Comparison of ENCODE assay signal across 16 cellular contexts in the genomic region with DNA sequence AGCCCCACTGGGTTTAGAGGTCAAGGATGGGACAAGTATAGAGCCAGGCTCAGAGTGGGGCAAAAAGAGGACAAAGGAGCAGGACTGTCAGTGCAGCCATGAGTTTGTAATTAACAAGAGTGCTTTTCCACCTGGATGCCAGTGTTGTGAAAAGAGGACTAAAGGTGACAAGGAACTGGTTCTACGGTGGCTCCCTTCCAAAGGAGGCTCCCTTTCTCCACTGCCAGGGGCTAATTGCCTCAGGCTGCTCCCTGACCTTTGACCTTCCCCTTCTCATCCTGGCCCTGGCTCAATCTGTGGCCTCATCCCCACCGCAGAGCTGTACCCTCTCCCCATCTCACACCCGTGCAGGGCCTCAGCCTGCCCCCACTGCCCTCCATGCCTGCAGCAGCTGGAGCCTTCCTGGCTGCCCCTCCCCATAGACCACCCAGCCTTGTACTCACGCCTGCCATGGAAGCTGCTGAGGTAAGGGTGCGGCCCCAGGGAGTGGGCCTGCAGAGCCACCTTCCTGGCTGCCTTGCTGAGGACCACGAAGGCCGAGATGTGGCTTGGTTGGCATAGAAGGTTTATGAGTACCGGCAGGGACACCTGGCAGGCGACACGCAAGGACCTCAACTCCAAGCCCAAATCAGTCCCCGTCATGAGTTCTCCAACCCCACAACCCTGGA.
"Had no signal": no experiment of that assay in that cellular context is flagged by ENCODE, and none has a peak within 500 bp of the region (broad histone marks: within the 10 kb centered on the region; RNA-seq: fewer than 3 reads in every experiment).

No MANE protein-coding gene starts in this region.

- H3K9ac ChIP-seq: parathyroid adenoma had no signal

- H3K27me3 ChIP-seq: esophagus squamous epithelium, hepatocyte, neutrophil, testis, upper lobe of right lung had no signal

- DNase-seq: activated CD4-positive, alpha-beta T cell treated with anti-CD3 and anti-CD28 coated beads for 1 hour; amniotic stem cell; dermis blood vessel endothelial cell; effector memory CD4-positive, alpha-beta T cell; esophagus squamous epithelium; naive thymus-derived CD8-positive, alpha-beta T cell; stimulated activated CD4-positive, alpha-beta T cell treated with anti-CD3 and anti-CD28 coated beads, Interleukin-4, amount 100 ng/mL, for 4 hours; T-helper 2 cell; testis; upper lobe of right lung; WERI-Rb-1 had no signal

- H3K36me3 ChIP-seq: esophagus squamous epithelium, neutrophil, upper lobe of right lung, WERI-Rb-1 had no signal

- H3K9me3 ChIP-seq: esophagus squamous epithelium, neutrophil, testis, upper lobe of right lung had no signal

- H3K4me2 ChIP-seq: hepatocyte had no signal

- H2AFZ ChIP-seq: hepatocyte, parathyroid adenoma had no signal

- H3K4me1 ChIP-seq: parathyroid adenoma, testis, upper lobe of right lung had no signal

- H3K4me3 ChIP-seq: esophagus squamous epithelium, hepatocyte, testis, upper lobe of right lung had no signal

- H3K79me2 ChIP-seq: hepatocyte, parathyroid adenoma had no signal

- H3K27ac ChIP-seq: esophagus squamous epithelium, hepatocyte, neutrophil, parathyroid adenoma, testis, upper lobe of right lung, WERI-Rb-1 had no signal

- ATAC-seq: naive thymus-derived CD8-positive, alpha-beta T cell; sciatic nerve; stimulated activated memory B cell treated with anti-CD40 and anti-IgM and Interleukin-4, amounts not matched to agents 10 μg/mL and 1 μg/mL and 100 μg/mL, for 72 hours; upper lobe of right lung had no signal
